Comparison of ENCODE assay signal across 1 cellular context in genomic region chr17:68686108-68686988, GRCh38.
TF ChIP-seq lines count a peak whose summit lies in the region.

No MANE protein-coding gene starts in this region.

TF ChIP-seq in IMR-90, 13 proteins besides CTCF, POLR2A, EP300 and RAD21:
- TF ChIP-seq FOS (IDR thresholded peaks at IDR 0.05; ENCODE audit: low read depth, low read length) (no peak), BHLHE40 (IDR thresholded peaks at IDR 0.05; ENCODE audit: low read depth, low read length) (no peak), SMC3 (IDR thresholded peaks at IDR 0.05; ENCODE audit: low read depth, low read length) (no peak), CHD1 (IDR thresholded peaks at IDR 0.05; ENCODE audit: low read depth, low read length) (no peak)
